Comparison of ENCODE assay signal across 1 cellular context in genomic region chr17:81340606-81341346, GRCh38.
TF ChIP-seq lines count a peak whose summit lies in the region.

No MANE protein-coding gene starts in this region.

TF ChIP-seq in A549, 52 proteins besides CTCF, POLR2A, EP300 and RAD21 (continued from another document):
- TF ChIP-seq ELK1 (IDR thresholded peaks at IDR 0.05; ENCODE audit: low read depth, low read length) (no peak), MYC (IDR thresholded peaks at IDR 0.05; ENCODE audit: borderline replicate concordance, low read length) (no peak), EHMT2 (IDR thresholded peaks at IDR 0.05; ENCODE audit: low read depth) (no peak), GATA3 (IDR thresholded peaks at IDR 0.05; ENCODE audit: borderline replicate concordance) (no peak), KDM5A (IDR thresholded peaks at IDR 0.05) (no peak), PHF8 (IDR thresholded peaks at IDR 0.05; ENCODE audit: borderline replicate concordance, low read depth) (no peak), HOXB13 (CRISPR knock-in tag; IDR thresholded peaks at IDR 0.05; ENCODE audit: low read depth) (no peak), REST (IDR thresholded peaks at IDR 0.05) (no peak), E2F6 (IDR thresholded peaks at IDR 0.05; ENCODE audit: borderline replicate concordance, low read depth) (no peak), ZC3H11A (IDR thresholded peaks at IDR 0.05) (no peak), PBX3 (IDR thresholded peaks at IDR 0.05) (no peak), RFX5 (IDR thresholded peaks at IDR 0.05) (no peak), FOSB (CRISPR knock-in tag; IDR thresholded peaks at IDR 0.05) (no peak), TP53 (CRISPR knock-in tag; IDR thresholded peaks at IDR 0.05) (no peak)
